Comparison of ENCODE assay signal across 19 cellular contexts in the genomic region with DNA sequence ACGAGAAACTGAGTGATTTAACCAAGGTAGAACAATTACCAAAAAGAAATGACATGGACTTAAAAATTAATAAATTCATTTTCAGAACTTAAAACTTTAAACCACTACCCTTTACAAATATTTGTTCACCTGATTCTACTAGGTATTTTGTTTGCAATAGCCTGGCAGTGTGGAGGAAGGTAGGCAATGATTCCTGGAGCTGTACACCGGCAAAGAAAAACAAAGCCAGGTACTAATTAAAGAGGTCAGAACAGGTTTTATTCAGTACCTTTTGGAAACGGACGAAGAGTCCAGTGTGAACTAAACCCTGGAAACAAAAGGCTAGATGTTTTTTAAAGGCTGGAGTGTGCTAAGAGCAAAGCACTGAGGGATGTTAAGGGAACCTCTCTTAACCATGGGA.
"Had no signal": no experiment of that assay in that cellular context is flagged by ENCODE, and none has a peak within 500 bp of the region (broad histone marks: within the 10 kb centered on the region; RNA-seq: fewer than 3 reads in every experiment).

No MANE protein-coding gene starts in this region.

- ATAC-seq: esophagus mucosa; gastrocnemius medialis; left ventricle myocardium superior; lower lobe of right lung; natural killer cell; sciatic nerve; stimulated activated naive CD8-positive, alpha-beta T cell treated with anti-CD3 and anti-CD28 coated beads, Interleukin-15, amount 100 ng/mL, for 72 hours had no signal

- DNase-seq: effector CD8-positive, alpha-beta T cell; endodermal cell; foreskin fibroblast; gastrocnemius medialis; head of caudate nucleus; left ventricle myocardium superior; lower lobe of right lung; natural killer cell; stimulated activated CD4-positive, alpha-beta T cell treated with anti-CD3 and anti-CD28 coated beads, Interleukin-12 subunit alpha, Interleukin-12 subunit beta, amount 100 ng/mL, for 4 hours; stimulated activated CD4-positive, alpha-beta T cell treated with anti-CD3 and anti-CD28 coated beads, Interleukin-1b, Interleukin-23, amount 100 ng/mL, for 48 hours; stimulated activated CD4-positive, alpha-beta T cell treated with anti-CD3 and anti-CD28 coated beads, Interleukin-4, amount 100 ng/mL, for 1 hour; stimulated activated CD8-positive, alpha-beta memory T cell treated with anti-CD3 and anti-CD28 coated beads, Interleukin-4, amount 100 ng/mL, for 48 hours; stimulated activated naive CD4-positive, alpha-beta T cell; stimulated activated naive CD8-positive, alpha-beta T cell treated with anti-CD3 and anti-CD28 coated beads, Interleukin-15, amount 100 ng/mL, for 72 hours; thyroid gland; trophoblast cell had no signal

- H3K4me1 Mint-ChIP-seq: endodermal cell; natural killer cell; stimulated activated naive CD8-positive, alpha-beta T cell treated with anti-CD3 and anti-CD28 coated beads, Interleukin-15, amount 100 ng/mL, for 72 hours had no signal

- H3K4me3 Mint-ChIP-seq: dendritic cell treated with granulocyte-macrophage colony-stimulating factor and Interleukin-4, amounts not matched to agents 40 ng/mL and 50 ng/mL, for 4 days; endodermal cell; natural killer cell; stimulated activated naive CD8-positive, alpha-beta T cell treated with anti-CD3 and anti-CD28 coated beads, Interleukin-15, amount 100 ng/mL, for 72 hours had no signal

- H3K27ac Mint-ChIP-seq: dendritic cell treated with granulocyte-macrophage colony-stimulating factor and Interleukin-4, amounts not matched to agents 40 ng/mL and 50 ng/mL, for 4 days; endodermal cell; natural killer cell; stimulated activated naive CD8-positive, alpha-beta T cell treated with anti-CD3 and anti-CD28 coated beads, Interleukin-15, amount 100 ng/mL, for 72 hours had no signal

- H3K36me3 Mint-ChIP-seq: natural killer cell had no signal

- H3K9me3 Mint-ChIP-seq: dendritic cell treated with granulocyte-macrophage colony-stimulating factor and Interleukin-4, amounts not matched to agents 40 ng/mL and 50 ng/mL, for 4 days; endodermal cell; stimulated activated naive CD8-positive, alpha-beta T cell treated with anti-CD3 and anti-CD28 coated beads, Interleukin-15, amount 100 ng/mL, for 72 hours had no signal

- H3K27me3 Mint-ChIP-seq: dendritic cell treated with granulocyte-macrophage colony-stimulating factor and Interleukin-4, amounts not matched to agents 40 ng/mL and 50 ng/mL, for 4 days; stimulated activated naive CD8-positive, alpha-beta T cell treated with anti-CD3 and anti-CD28 coated beads, Interleukin-15, amount 100 ng/mL, for 72 hours had no signal
